ENCODE assay signal across 14 cellular contexts in the genomic region with DNA sequence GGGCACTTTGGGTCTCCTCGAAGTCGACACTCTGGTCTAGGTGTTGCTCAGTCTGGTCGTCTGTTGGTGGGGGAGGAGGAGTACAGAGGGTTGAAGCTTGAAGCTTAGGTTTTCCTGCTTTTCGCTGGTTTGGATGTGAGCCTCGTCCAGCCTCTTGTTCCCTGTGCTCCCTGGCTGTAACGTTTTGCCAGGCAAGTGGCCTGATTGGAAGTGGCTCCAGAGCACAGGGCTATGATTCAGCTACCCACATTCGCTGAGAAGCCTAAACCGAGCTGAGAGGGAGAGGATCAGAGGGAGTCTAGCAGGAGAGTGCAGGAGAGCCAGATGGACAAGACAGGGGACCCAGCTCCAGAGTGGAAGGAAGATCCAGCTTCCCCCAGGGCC. TPM values are rescaled to one million over a fixed set of nuclear protein-coding genes. Genes with fewer than 3 reads are reported as not detected.
DNase-seq lines count a peak whose midpoint lies in the region; ATAC-seq, FAIRE-seq and TF ChIP-seq lines count a peak whose summit lies in the region.
"Had no signal": no experiment of that assay in that cellular context is flagged by ENCODE, and none has a peak within 500 bp of the region (broad histone marks: within the 10 kb centered on the region; RNA-seq: fewer than 3 reads in every experiment).

No MANE protein-coding gene starts in this region.

- H3K27me3 ChIP-seq in Panc1 (ENCODE audit: control insufficient read depth, insufficient read depth, low read length): no peaks in the 10 kb centered on the region
- no peaks in the 10 kb centered on the region for H3K27me3 ChIP-seq in keratinocyte (ENCODE audit: control insufficient read depth, extremely low read depth, insufficient read depth, low read length)
- peaks cover 91% of the 10 kb centered on the region for H3K27me3 ChIP-seq in adrenal gland

- no peaks in the 10 kb centered on the region for H4K20me1 ChIP-seq in keratinocyte (ENCODE audit: control insufficient read depth, extremely low read depth, insufficient read depth, low read length)

- POLR2A ChIA-PET in Panc1 (lab: Charles Lee): no interaction called here

- H3K79me2 ChIP-seq in keratinocyte (ENCODE audit: control insufficient read depth, insufficient read depth, low read length): peaks cover 97% of the 10 kb centered on the region

- H3K36me3 Mint-ChIP-seq in stimulated activated naive B cell treated with anti-CD40 and anti-IgM and Interleukin-4, amounts not matched to agents 10 μg/mL and 1 μg/mL and 100 μg/mL, for 72 hours: peaks cover 4 to 5% of the 10 kb centered on the region in 2 donors

- peak overlapping the region; percentile 12 for H3K4me2 ChIP-seq in keratinocyte (ENCODE audit: control insufficient read depth, extremely low read depth, insufficient read depth, low read depth, low read length)

- no peak overlapping the region for H2AFZ ChIP-seq in keratinocyte (ENCODE audit: control insufficient read depth, low read length)

- peak overlapping the region; percentile 32 for H3K27ac Mint-ChIP-seq in stimulated activated naive B cell treated with anti-CD40 and anti-IgM and Interleukin-4, amounts not matched to agents 10 μg/mL and 1 μg/mL and 100 μg/mL, for 72 hours
- H3K27ac Mint-ChIP-seq: stimulated activated naive CD8-positive, alpha-beta T cell treated with anti-CD3 and anti-CD28 coated beads, Interleukin-15, Interleukin-2, amounts not matched to agents 100 ng/mL and 50 ng/mL, for 24 hours had no signal

- peak; percentile 3; the same call in 1 of the 2 replicates for ATAC-seq in Panc1
- no peak for ATAC-seq in stimulated activated naive B cell treated with anti-CD40 and anti-IgM and Interleukin-4, amounts not matched to agents 10 μg/mL and 1 μg/mL and 100 μg/mL, for 72 hours (replicated peaks)
- no peak for ATAC-seq in GM19395 (IDR thresholded peaks at IDR 0.05; ENCODE audit: unreplicated experiment)
- no peak for ATAC-seq in activated CD4-positive, CD25-positive, alpha-beta regulatory T cell treated with anti-CD3 and anti-CD28 coated beads, Interleukin-2, amount 50 U/mL, for 24 hours

- DNase-seq in HCEC 1CT (peak; percentile 63), Panc1 (ENCODE audit: low read depth, low spot score) (no peak), keratinocyte (ENCODE audit: low read depth, low spot score) (no peak), adrenal gland (no peak)
- no peak for DNase-seq in stimulated activated naive B cell treated with anti-CD40 and anti-IgM and Interleukin-4, amounts not matched to agents 10 μg/mL and 1 μg/mL and 100 μg/mL, for 72 hours
- DNase-seq: activated CD4-positive, alpha-beta T cell treated with anti-CD3 and anti-CD28 coated beads, Interleukin-2, amount 50 U/mL, for 4 hours; effector CD4-positive, alpha-beta T cell; foreskin melanocyte; NCI-H2227 treated with DMSO at 0.1 percent for 48 hours had no signal

- FAIRE-seq in keratinocyte (lab: Jason Lieb, UNC): no peak

- peaks cover 86 to 98% of the 10 kb centered on the region in 2 donors for H3K27me3 Mint-ChIP-seq in stimulated activated naive B cell treated with anti-CD40 and anti-IgM and Interleukin-4, amounts not matched to agents 10 μg/mL and 1 μg/mL and 100 μg/mL, for 72 hours

- in situ Hi-C loops in Panc1 (cut with HindIII; ENCODE audit: low pct_unique_long_range_greater_than_20kb, low sequenced_read_pairs): no loop called here

- H3K27ac ChIP-seq in Panc1 (ENCODE audit: low read length) (peak overlapping the region; percentile 99), keratinocyte (ENCODE audit: control insufficient read depth, insufficient read depth, low read length) (no peak overlapping the region), adrenal gland (no peak overlapping the region)

- H3K4me3 ChIP-seq in Panc1 (ENCODE audit: low read depth in 2 of 2, low read length in 2 of 2) (peak overlapping the region; percentile 66 to 67), keratinocyte (ENCODE audit: control insufficient read depth in 2 of 3, extremely low read depth in 1 of 3, insufficient read depth in 2 of 3, low read depth in 1 of 3, low read length in 3 of 3) (no peak overlapping the region), adrenal gland (no peak overlapping the region)
- H3K4me3 ChIP-seq: HAP-1 had no signal

- peaks cover 19% of the 10 kb centered on the region for H3K4me1 ChIP-seq in Panc1 (ENCODE audit: control insufficient read depth, insufficient read depth, low read length)
- peaks cover 35% of the 10 kb centered on the region for H3K4me1 ChIP-seq in keratinocyte (ENCODE audit: control insufficient read depth, extremely low read depth, insufficient read depth, low read length)
- H3K4me1 ChIP-seq in adrenal gland (replicated peaks in 1 of 2): peaks cover 0 to 9% of the 10 kb centered on the region in 2 donors

- no TSS peak for BruUV-seq in Panc1 (replicated peaks; lab: Mats Ljungman, UMichigan)

- peaks cover 1 to 3% of the 10 kb centered on the region in 2 donors for H3K9me3 Mint-ChIP-seq in stimulated activated naive B cell treated with anti-CD40 and anti-IgM and Interleukin-4, amounts not matched to agents 10 μg/mL and 1 μg/mL and 100 μg/mL, for 72 hours
- H3K9me3 Mint-ChIP-seq: stimulated activated naive CD8-positive, alpha-beta T cell treated with anti-CD3 and anti-CD28 coated beads, Interleukin-15, Interleukin-2, amounts not matched to agents 100 ng/mL and 50 ng/mL, for 24 hours had no signal

- no peaks in the 10 kb centered on the region for H3K9me1 ChIP-seq in keratinocyte (ENCODE audit: control insufficient read depth, extremely low read depth, insufficient read depth, low read length)

- no peak for TF ChIP-seq POLR2A in adrenal gland (IDR thresholded peaks at IDR 0.05)

- intact Hi-C loops in Panc1 (cut with micrococcal nuclease; ENCODE audit: unreplicated experiment): loop anchor here (10.0 kb wide), 1 partner anchor 606 kb away; a partner anchor contains a TSS
- intact Hi-C loops in adrenal gland (cut with DNase I): no loop called here

- H3K4me1 Mint-ChIP-seq in stimulated activated naive B cell treated with anti-CD40 and anti-IgM and Interleukin-4, amounts not matched to agents 10 μg/mL and 1 μg/mL and 100 μg/mL, for 72 hours: peaks cover 34 to 58% of the 10 kb centered on the region in 2 donors

- 6 to 24% (median 9%) methylated on average over 5 to 8 of the region's 8 CpGs for WGBS in adrenal gland, 4 donors

- H3K9ac ChIP-seq in keratinocyte (ENCODE audit: control insufficient read depth, extremely low read depth, insufficient read depth, low read length): no peak overlapping the region

- TF ChIP-seq CTCF in Panc1 (IDR thresholded peaks at IDR 0.05) (no peak), keratinocyte (optimal IDR thresholded peaks at IDR 0.05 in 1 of 3, IDR thresholded peaks at IDR 0.05 in 1 of 3, conservative IDR thresholded peaks at IDR 0.05 in 1 of 3; ENCODE audit: extremely low read depth in 1 of 3, insufficient read depth in 2 of 3, low read length in 3 of 3) (no peak), adrenal gland (IDR thresholded peaks at IDR 0.05) (no peak)

- H3K9me3 ChIP-seq in Panc1 (ENCODE audit: control insufficient read depth, insufficient read depth, low read depth, low read length) (no peaks in the 10 kb centered on the region), keratinocyte (ENCODE audit: control insufficient read depth, low read depth, low read length) (no peaks in the 10 kb centered on the region), adrenal gland (replicated peaks in 1 of 3) (no peaks in the 10 kb centered on the region)
- H3K9me3 ChIP-seq: HAP-1 had no signal

- H3K36me3 ChIP-seq in Panc1 (ENCODE audit: control insufficient read depth, insufficient read depth, low read length) (no peaks in the 10 kb centered on the region; the same call in 1 of the 2 replicates), keratinocyte (ENCODE audit: control insufficient read depth in 2 of 2, extremely low read depth in 1 of 2, insufficient read depth in 2 of 2, low read length in 2 of 2) (peaks cover 0 to 2% of the 10 kb centered on the region in 2 experiments), adrenal gland (replicated peaks in 1 of 2) (no peaks in the 10 kb centered on the region)
- H3K36me3 ChIP-seq: HAP-1 had no signal

- dilution Hi-C loops in keratinocyte (cut with MboI; ENCODE audit: extremely low pct_ligation_motif_present, low sequenced_read_pairs): no loop called here

- CTCF ChIA-PET in Panc1 (lab: Charles Lee): interaction anchor here (0.6 to 1.1 kb wide), 2 partner anchors 11 to 26 kb away, joined by 3 to 4 read pairs; no protein-coding TSS in a partner anchor

- H3K4me3 Mint-ChIP-seq in stimulated activated naive B cell treated with anti-CD40 and anti-IgM and Interleukin-4, amounts not matched to agents 10 μg/mL and 1 μg/mL and 100 μg/mL, for 72 hours: no peak overlapping the region
- H3K4me3 Mint-ChIP-seq: stimulated activated naive CD8-positive, alpha-beta T cell treated with anti-CD3 and anti-CD28 coated beads, Interleukin-15, Interleukin-2, amounts not matched to agents 100 ng/mL and 50 ng/mL, for 24 hours had no signal

RNA-seq across cellular contexts. Expression of a gene that starts 6.1 kb away (rescaled TPM):
- 154 TPM for total RNA-seq in Panc1 (2021; ENCODE audit: unreplicated experiment)
- polyA plus RNA-seq in Panc1 (2012; ENCODE audit: insufficient read length): 178 TPM
- polyA plus RNA-seq in keratinocyte: 7.3 to 33.1 TPM (median 14.1 TPM) in 3 replicates
- 19.6 TPM for polyA plus RNA-seq in keratinocyte (2011; ENCODE audit: low read depth)
- polyA plus RNA-seq in keratinocyte (2011; cell fraction: cytosol; rRNA removed): 24.3 and 25.3 TPM in 2 replicates
- 11.5 and 14.8 TPM in 2 replicates for polyA plus RNA-seq in keratinocyte (2011; cell fraction: nucleus; rRNA removed)
- polyA plus RNA-seq in keratinocyte (2012; ENCODE audit: low replicate concordance): 26.1 and 26.3 TPM in 2 replicates
- polyA minus RNA-seq in keratinocyte: 5.1 to 26.1 TPM (median 7.3 TPM) in 3 replicates
- polyA minus RNA-seq in keratinocyte (2011; cell fraction: cytosol; rRNA and poly(A)+ RNA removed): 21.1 TPM
- 4.0 and 6.6 TPM in 2 replicates for polyA minus RNA-seq in keratinocyte (2011; cell fraction: nucleus; rRNA and poly(A)+ RNA removed)
- 1 to 10 TPM in 4 of 8 donors, under 1 TPM in 2, not detected in 2; 0.68 to 4.5 (median 2.3) TPM for total RNA-seq in adrenal gland
- 1 to 10 TPM in 1 of 3 donors, under 1 TPM in 2; 0.34 to 1.5 (median 0.72) TPM for polyA plus RNA-seq in adrenal gland
- total RNA-seq: T-helper 2 cell treated with Interferon-gamma antibody and Interleukin-4, amounts not matched to agents 100 ng/mL and 5 ng/mL, for 36 hours had no signal

RNA-seq across cellular contexts. Expression of a gene that starts 8.9 kb away (rescaled TPM):
- total RNA-seq in Panc1 (2021; ENCODE audit: unreplicated experiment) (37.2 TPM), adrenal gland (1 to 10 TPM in 7 of 8 donors, not detected in 1; 1.2 to 5.6 (median 2.7) TPM)
- polyA plus RNA-seq in Panc1 (2012; ENCODE audit: insufficient read length): 41.2 TPM
- polyA plus RNA-seq in keratinocyte (1.1 to 3.3 TPM (median 1.8 TPM) in 3 replicates), adrenal gland (10 to 100 TPM in 1 of 3 donors, 1 to 10 TPM in 2; 5.6 to 12.1 (median 7.3) TPM)
- polyA plus RNA-seq in keratinocyte (2011; ENCODE audit: low read depth): 2.9 TPM
- polyA plus RNA-seq in keratinocyte (2011; cell fraction: cytosol; rRNA removed): 2.4 and 2.9 TPM in 2 replicates
- polyA plus RNA-seq in keratinocyte (2011; cell fraction: nucleus; rRNA removed): 3.1 and 3.7 TPM in 2 replicates
- 3.5 and 4.4 TPM in 2 replicates for polyA plus RNA-seq in keratinocyte (2012; ENCODE audit: low replicate concordance)
- polyA minus RNA-seq in keratinocyte: 0.23 to 1.4 TPM (median 0.90 TPM) in 3 replicates
- 2.1 TPM for polyA minus RNA-seq in keratinocyte (2011; cell fraction: cytosol; rRNA and poly(A)+ RNA removed)
- polyA minus RNA-seq in keratinocyte (2011; cell fraction: nucleus; rRNA and poly(A)+ RNA removed): 1.2 and 1.4 TPM in 2 replicates
- total RNA-seq: T-helper 2 cell treated with Interferon-gamma antibody and Interleukin-4, amounts not matched to agents 100 ng/mL and 5 ng/mL, for 36 hours had no signal

RNA-seq across cellular contexts. Expression of a gene that starts 16.3 kb away (rescaled TPM):
- 31.7 TPM for total RNA-seq in Panc1 (2021; ENCODE audit: unreplicated experiment)
- polyA plus RNA-seq in Panc1 (2012; ENCODE audit: insufficient read length): 25.6 TPM
- polyA plus RNA-seq in keratinocyte: 2.5 to 4.0 TPM (median 2.9 TPM) in 3 replicates
- polyA plus RNA-seq in keratinocyte (2011; ENCODE audit: low read depth): 3.5 TPM
- 2.4 and 2.8 TPM in 2 replicates for polyA plus RNA-seq in keratinocyte (2011; cell fraction: cytosol; rRNA removed)
- 7.6 and 8.3 TPM in 2 replicates for polyA plus RNA-seq in keratinocyte (2011; cell fraction: nucleus; rRNA removed)
- polyA plus RNA-seq in keratinocyte (2012; ENCODE audit: low replicate concordance): 1.2 and 3.3 TPM in 2 replicates
- 0.22 to 0.92 TPM (median 0.56 TPM) in 3 replicates for polyA minus RNA-seq in keratinocyte
- polyA minus RNA-seq in keratinocyte (2011; cell fraction: cytosol; rRNA and poly(A)+ RNA removed): 0.96 TPM
- polyA minus RNA-seq in keratinocyte (2011; cell fraction: nucleus; rRNA and poly(A)+ RNA removed): 0.53 and 0.85 TPM in 2 replicates
- total RNA-seq in adrenal gland: not detected
- not detected for polyA plus RNA-seq in adrenal gland
- total RNA-seq: T-helper 2 cell treated with Interferon-gamma antibody and Interleukin-4, amounts not matched to agents 100 ng/mL and 5 ng/mL, for 36 hours had no signal

RNA-seq across cellular contexts. Expression of a gene that starts 17.7 kb away (rescaled TPM):
- total RNA-seq in Panc1 (2021; ENCODE audit: unreplicated experiment) (15.3 TPM), adrenal gland (1 to 10 TPM; 1.8 to 8.3 (median 4.4) TPM)
- 9.5 TPM for polyA plus RNA-seq in Panc1 (2012; ENCODE audit: insufficient read length)
- polyA plus RNA-seq in keratinocyte (1.8 to 3.8 TPM (median 2.0 TPM) in 3 replicates), adrenal gland (1 to 10 TPM; 3.3 to 7.4 (median 3.4) TPM)
- 2.1 TPM for polyA plus RNA-seq in keratinocyte (2011; ENCODE audit: low read depth)
- polyA plus RNA-seq in keratinocyte (2011; cell fraction: cytosol; rRNA removed): 3.3 TPM in 2 replicates
- 4.2 and 4.7 TPM in 2 replicates for polyA plus RNA-seq in keratinocyte (2011; cell fraction: nucleus; rRNA removed)
- 2.0 and 3.3 TPM in 2 replicates for polyA plus RNA-seq in keratinocyte (2012; ENCODE audit: low replicate concordance)
- 1.3 to 2.3 TPM (median 1.5 TPM) in 3 replicates for polyA minus RNA-seq in keratinocyte
- 2.1 TPM for polyA minus RNA-seq in keratinocyte (2011; cell fraction: cytosol; rRNA and poly(A)+ RNA removed)
- polyA minus RNA-seq in keratinocyte (2011; cell fraction: nucleus; rRNA and poly(A)+ RNA removed): 1.4 and 1.6 TPM in 2 replicates
- total RNA-seq: T-helper 2 cell treated with Interferon-gamma antibody and Interleukin-4, amounts not matched to agents 100 ng/mL and 5 ng/mL, for 36 hours had no signal

RNA-seq across cellular contexts. Expression of a gene that starts 18.1 kb away (rescaled TPM):
- 17.0 TPM for total RNA-seq in Panc1 (2021; ENCODE audit: unreplicated experiment)
- 19.6 TPM for polyA plus RNA-seq in Panc1 (2012; ENCODE audit: insufficient read length)
- 1.2 to 2.4 TPM (median 1.6 TPM) in 3 replicates for polyA plus RNA-seq in keratinocyte
- 1.1 TPM for polyA plus RNA-seq in keratinocyte (2011; ENCODE audit: low read depth)
- polyA plus RNA-seq in keratinocyte (2011; cell fraction: cytosol; rRNA removed): 0.92 and 1.9 TPM in 2 replicates
- 3.5 and 5.5 TPM in 2 replicates for polyA plus RNA-seq in keratinocyte (2011; cell fraction: nucleus; rRNA removed)
- polyA plus RNA-seq in keratinocyte (2012; ENCODE audit: low replicate concordance): 5.1 and 6.3 TPM in 2 replicates
- 1.2 to 2.3 TPM (median 1.3 TPM) in 3 replicates for polyA minus RNA-seq in keratinocyte
- 2.3 TPM for polyA minus RNA-seq in keratinocyte (2011; cell fraction: cytosol; rRNA and poly(A)+ RNA removed)
- 1.6 and 2.2 TPM in 2 replicates for polyA minus RNA-seq in keratinocyte (2011; cell fraction: nucleus; rRNA and poly(A)+ RNA removed)
- not detected for total RNA-seq in adrenal gland
- polyA plus RNA-seq in adrenal gland: not detected
- total RNA-seq: T-helper 2 cell treated with Interferon-gamma antibody and Interleukin-4, amounts not matched to agents 100 ng/mL and 5 ng/mL, for 36 hours had no signal

Comparison
In these comparisons a context has a peak if more than half of its experiments do, and no peak if none do; other contexts are left out.
1. H3K4me3 ChIP-seq: peak in Panc1 (2 of 2); none in keratinocyte (0 of 3) and adrenal gland (0 of 4).
2. RNA of a gene that starts 6.1 kb away (total RNA-seq): 154 TPM in Panc1 (single experiment); 0.68 to 4.5 TPM in adrenal gland; every median in the first group is over 10 times any median in the second.
3. RNA of a gene that starts 16.3 kb away (total RNA-seq): 31.7 TPM in Panc1 (single experiment); not detected in adrenal gland; every median in the first group is over 10 times any median in the second.